ENCODE assay signal across 7 cellular contexts in the genomic region with DNA sequence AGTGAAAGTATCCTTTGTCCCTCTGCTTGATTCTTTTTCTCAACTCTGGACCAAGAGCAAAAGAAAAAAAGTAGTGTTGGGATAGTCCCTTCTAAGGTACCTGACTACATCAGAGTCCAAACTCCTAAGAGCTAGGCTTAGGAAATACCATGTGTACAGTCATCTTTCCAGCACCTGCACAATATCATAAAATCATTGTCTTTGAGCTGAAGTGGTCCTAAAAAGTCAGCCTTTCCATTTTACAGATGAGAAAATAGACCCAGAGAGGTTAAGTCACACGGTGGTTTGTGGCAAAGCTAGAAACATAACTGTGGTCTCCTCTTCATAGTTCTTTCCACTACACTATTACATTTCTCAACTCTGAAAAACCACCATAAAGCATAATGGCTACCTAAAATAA. TPM values are rescaled to one million over a fixed set of nuclear protein-coding genes. Genes with fewer than 3 reads are reported as not detected.
DNase-seq lines count a peak whose midpoint lies in the region; ATAC-seq and TF ChIP-seq lines count a peak whose summit lies in the region.
"Not testable (repeated sequence)": the region's sequence is repeated elsewhere in the genome, so short reads cannot be mapped to it uniquely, and the experiment has no call there.

No MANE protein-coding gene starts in this region.

- not testable (repeated sequence) for DNase-seq in activated CD8-positive, alpha-beta T cell treated with anti-CD3 and anti-CD28 coated beads for 36 hours; central memory CD8-positive, alpha-beta T cell (ENCODE audit: low spot score in 2 of 2)

- ATAC-seq in GM19351 (IDR thresholded peaks at IDR 0.05; ENCODE audit: unreplicated experiment) (peak; percentile 65), HG02610 (IDR thresholded peaks at IDR 0.05; ENCODE audit: unreplicated experiment) (peak; percentile 56)
- peak; percentile 84 for ATAC-seq in activated CD8-positive, alpha-beta T cell treated with anti-CD3 and anti-CD28 coated beads for 36 hours
- ATAC-seq in activated T-helper 17 cell treated with anti-CD3 and anti-CD28 coated beads, Interleukin-2, amount 50 U/mL, for 72 hours (replicated peaks) = peak; percentile 94
- peak; percentile 88 for ATAC-seq in central memory CD8-positive, alpha-beta T cell (replicated peaks; ENCODE audit: extremely low read depth, poor library complexity, severe bottlenecking)
- ATAC-seq in stimulated activated memory B cell treated with anti-CD40 and anti-IgM and Interleukin-4, amounts not matched to agents 10 μg/mL and 1 μg/mL and 100 μg/mL, for 72 hours = peak; percentile 57

- not testable (repeated sequence) for H3K27ac ChIP-seq in KMS-11

- not testable (repeated sequence) for H3K36me3 Mint-ChIP-seq in activated CD8-positive, alpha-beta T cell treated with anti-CD3 and anti-CD28 coated beads for 36 hours (ENCODE audit: low read depth); central memory CD8-positive, alpha-beta T cell (ENCODE audit: insufficient read depth); stimulated activated memory B cell treated with anti-CD40 and anti-IgM and Interleukin-4, amounts not matched to agents 10 μg/mL and 1 μg/mL and 100 μg/mL, for 72 hours
- peaks cover 28% of the 10 kb centered on the region for H3K36me3 Mint-ChIP-seq in activated T-helper 17 cell treated with anti-CD3 and anti-CD28 coated beads, Interleukin-2, amount 50 U/mL, for 72 hours (ENCODE audit: low read depth)

- H3K27me3 ChIP-seq in KMS-11 (ENCODE audit: insufficient read depth, low read depth) = not testable (repeated sequence)

- H2AFZ ChIP-seq in KMS-11 (ENCODE audit: low read depth) = not testable (repeated sequence)

- H3K27me3 Mint-ChIP-seq in activated CD8-positive, alpha-beta T cell treated with anti-CD3 and anti-CD28 coated beads for 36 hours; activated T-helper 17 cell treated with anti-CD3 and anti-CD28 coated beads, Interleukin-2, amount 50 U/mL, for 72 hours; central memory CD8-positive, alpha-beta T cell; stimulated activated memory B cell treated with anti-CD40 and anti-IgM and Interleukin-4, amounts not matched to agents 10 μg/mL and 1 μg/mL and 100 μg/mL, for 72 hours: not testable (repeated sequence)

- H3K4me1 ChIP-seq in KMS-11 (ENCODE audit: low read depth, poor library complexity, severe bottlenecking) = peaks cover 15% of the 10 kb centered on the region

- H3K4me2 ChIP-seq in KMS-11 = 0 out of 2 replicates have a peak overlapping the region, but pooled peaks have one; percentile 29

- not testable (repeated sequence) for H3K9me3 Mint-ChIP-seq in activated CD8-positive, alpha-beta T cell treated with anti-CD3 and anti-CD28 coated beads for 36 hours; activated T-helper 17 cell treated with anti-CD3 and anti-CD28 coated beads, Interleukin-2, amount 50 U/mL, for 72 hours; central memory CD8-positive, alpha-beta T cell; stimulated activated memory B cell treated with anti-CD40 and anti-IgM and Interleukin-4, amounts not matched to agents 10 μg/mL and 1 μg/mL and 100 μg/mL, for 72 hours

- intact Hi-C loops in activated CD8-positive, alpha-beta T cell treated with anti-CD3 and anti-CD28 coated beads for 36 hours (cut with micrococcal nuclease) = not testable (repeated sequence)

- H3K4me1 Mint-ChIP-seq in activated CD8-positive, alpha-beta T cell treated with anti-CD3 and anti-CD28 coated beads for 36 hours (ENCODE audit: low read depth); activated T-helper 17 cell treated with anti-CD3 and anti-CD28 coated beads, Interleukin-2, amount 50 U/mL, for 72 hours; central memory CD8-positive, alpha-beta T cell; stimulated activated memory B cell treated with anti-CD40 and anti-IgM and Interleukin-4, amounts not matched to agents 10 μg/mL and 1 μg/mL and 100 μg/mL, for 72 hours: not testable (repeated sequence)

- not testable (repeated sequence) for H3K9ac ChIP-seq in KMS-11

- not testable (repeated sequence) for H3K4me3 ChIP-seq in KMS-11 (IDR thresholded peaks at IDR 0.05; ENCODE audit: insufficient read depth, low read depth, low read length)

- CTCF ChIA-PET in activated CD8-positive, alpha-beta T cell treated with anti-CD3 and anti-CD28 coated beads for 36 hours (lab: Charles Lee) = not testable (repeated sequence)

- not testable (repeated sequence) for H4K20me1 ChIP-seq in KMS-11 (ENCODE audit: insufficient read depth)

- H3K36me3 ChIP-seq in KMS-11 (ENCODE audit: insufficient read depth) = not testable (repeated sequence)

- not testable (repeated sequence) for TF ChIP-seq CTCF in KMS-11 (conservative IDR thresholded peaks at IDR 0.05; ENCODE audit: low read depth, low read length); activated CD8-positive, alpha-beta T cell treated with anti-CD3 and anti-CD28 coated beads for 36 hours (IDR thresholded peaks at IDR 0.05)

- POLR2A ChIA-PET in activated CD8-positive, alpha-beta T cell treated with anti-CD3 and anti-CD28 coated beads for 36 hours (lab: Charles Lee) = not testable (repeated sequence)

- H3K4me3 Mint-ChIP-seq in activated CD8-positive, alpha-beta T cell treated with anti-CD3 and anti-CD28 coated beads for 36 hours; activated T-helper 17 cell treated with anti-CD3 and anti-CD28 coated beads, Interleukin-2, amount 50 U/mL, for 72 hours; central memory CD8-positive, alpha-beta T cell; stimulated activated memory B cell treated with anti-CD40 and anti-IgM and Interleukin-4, amounts not matched to agents 10 μg/mL and 1 μg/mL and 100 μg/mL, for 72 hours: not testable (repeated sequence)

- not testable (repeated sequence) for H3K79me2 ChIP-seq in KMS-11 (ENCODE audit: insufficient read depth, low read depth)

- H3K27ac Mint-ChIP-seq in activated CD8-positive, alpha-beta T cell treated with anti-CD3 and anti-CD28 coated beads for 36 hours; activated T-helper 17 cell treated with anti-CD3 and anti-CD28 coated beads, Interleukin-2, amount 50 U/mL, for 72 hours; central memory CD8-positive, alpha-beta T cell (ENCODE audit: low read depth); stimulated activated memory B cell treated with anti-CD40 and anti-IgM and Interleukin-4, amounts not matched to agents 10 μg/mL and 1 μg/mL and 100 μg/mL, for 72 hours: not testable (repeated sequence)

RNA-seq across cellular contexts. Expression of a gene that starts 38.4 kb away (rescaled TPM):
- 10 to 100 TPM; 14.4 to 15.7 TPM for total RNA-seq in activated CD8-positive, alpha-beta T cell treated with anti-CD3 and anti-CD28 coated beads for 36 hours
- total RNA-seq in activated T-helper 17 cell treated with anti-CD3 and anti-CD28 coated beads, Interleukin-2, amount 50 U/mL, for 72 hours = 10 to 100 TPM; 11.0 to 13.1 TPM
